ENCODE assay signal across 24 cellular contexts in the genomic region with DNA sequence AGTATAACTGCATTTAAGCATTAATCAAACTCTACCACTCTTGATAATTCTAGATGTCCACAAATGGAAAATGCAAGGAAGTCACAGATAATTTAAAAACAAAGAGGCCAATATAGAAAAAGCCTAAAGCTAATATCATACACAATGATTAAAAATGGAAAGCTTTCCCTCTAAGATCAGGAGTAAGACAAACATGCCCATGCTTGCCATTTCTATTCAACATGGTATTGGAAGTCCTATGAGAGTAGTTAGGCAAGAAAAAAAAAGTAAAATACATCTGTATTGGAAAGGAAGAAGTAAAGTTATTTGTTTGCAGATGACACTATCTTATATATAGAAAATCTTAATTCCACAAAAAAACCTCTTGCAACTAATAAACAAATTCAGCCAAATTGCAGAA.
A peak's percentile ranks its signal among the peaks of the same experiment; 100 is the strongest.
DNase-seq lines count a peak whose midpoint lies in the region; FAIRE-seq and TF ChIP-seq lines count a peak whose summit lies in the region.
"Had no signal": no experiment of that assay in that cellular context is flagged by ENCODE, and none has a peak within 500 bp of the region (broad histone marks: within the 10 kb centered on the region; RNA-seq: fewer than 3 reads in every experiment).

No MANE protein-coding gene starts in this region.

- H3K9me3 ChIP-seq in mammary epithelial cell (replicated peaks; ENCODE audit: insufficient read depth, low read length) (no peaks in the 10 kb centered on the region), breast epithelium (peaks cover 11 to 32% of the 10 kb centered on the region in 2 donors), keratinocyte (ENCODE audit: control insufficient read depth, low read depth, low read length) (no peaks in the 10 kb centered on the region)
- H3K9me3 ChIP-seq: BE2C had no signal

- H3K4me2 ChIP-seq in mammary epithelial cell (ENCODE audit: insufficient read depth, low read depth, low read length) (no peak overlapping the region), keratinocyte (ENCODE audit: control insufficient read depth, extremely low read depth, insufficient read depth, low read depth, low read length) (no peak overlapping the region)
- H3K4me2 ChIP-seq: BLaER1 had no signal

- peaks cover 4% of the 10 kb centered on the region for H3K4me1 ChIP-seq in mammary epithelial cell (ENCODE audit: insufficient read depth, low read length)
- no peaks in the 10 kb centered on the region for H3K4me1 ChIP-seq in breast epithelium
- peaks cover 8% of the 10 kb centered on the region for H3K4me1 ChIP-seq in keratinocyte (ENCODE audit: control insufficient read depth, extremely low read depth, insufficient read depth, low read length)
- H3K4me1 ChIP-seq: BE2C, BLaER1 had no signal

- no peaks in the 10 kb centered on the region for H3K27me3 ChIP-seq in mammary epithelial cell (ENCODE audit: insufficient read depth, low read length)
- no peaks in the 10 kb centered on the region for H3K27me3 ChIP-seq in breast epithelium
- H3K27me3 ChIP-seq in bronchial epithelial cell (ENCODE audit: control insufficient read depth, insufficient read depth, low read length) = no peaks in the 10 kb centered on the region
- no peaks in the 10 kb centered on the region for H3K27me3 ChIP-seq in keratinocyte (ENCODE audit: control insufficient read depth, extremely low read depth, insufficient read depth, low read length)
- H3K27me3 ChIP-seq: BE2C, BLaER1 had no signal

- in situ Hi-C loops in mammary epithelial cell (cut with MboI; ENCODE audit: low sequenced_read_pairs in 2 of 2) = no loop called here

- dilution Hi-C loops in mammary epithelial cell (cut with HindIII; ENCODE audit: low sequenced_read_pairs) (no loop called here), keratinocyte (cut with MboI; ENCODE audit: extremely low pct_ligation_motif_present, low sequenced_read_pairs) (no loop called here)

- no peak for TF ChIP-seq POLR2A in breast epithelium (IDR thresholded peaks at IDR 0.05)

- FAIRE-seq in bronchial epithelial cell (lab: Jason Lieb, UNC) (no peak), keratinocyte (lab: Jason Lieb, UNC) (peak; percentile 9)
- FAIRE-seq: A204.1, GM12878, GM12892, GM18507 had no signal

- no TSS peak for BruUV-seq in mammary epithelial cell (replicated peaks; lab: Mats Ljungman, UMichigan)

- H3K9ac ChIP-seq in mammary epithelial cell (ENCODE audit: insufficient read depth, low read length) = no peak overlapping the region
- H3K9ac ChIP-seq in keratinocyte (ENCODE audit: control insufficient read depth, extremely low read depth, insufficient read depth, low read length) = no peak overlapping the region
- H3K9ac ChIP-seq: BLaER1 had no signal

- CTCF ChIA-PET in mammary epithelial cell (lab: Charles Lee; ENCODE audit: low non-redundant PET) = no interaction called here

- H3K27ac ChIP-seq in mammary epithelial cell (ENCODE audit: insufficient read depth, low read depth, low read length) = no peak overlapping the region
- H3K27ac ChIP-seq in breast epithelium = no peak overlapping the region
- H3K27ac ChIP-seq in keratinocyte (ENCODE audit: control insufficient read depth, insufficient read depth, low read length) = no peak overlapping the region
- H3K27ac ChIP-seq: BLaER1 had no signal

- peak; percentile 31 for DNase-seq in mammary epithelial cell
- DNase-seq in breast epithelium (ENCODE audit: low spot score in 2 of 2) = no peak
- DNase-seq in bronchial epithelial cell (ENCODE audit: low read depth) = peak; percentile 65
- no peak for DNase-seq in keratinocyte (ENCODE audit: low read depth, low spot score)
- DNase-seq in AML-193 (lab: John Stamatoyannopoulos, UW) = no peak
- no peak for DNase-seq in activated CD4-positive, alpha-beta T cell treated with anti-CD3 and anti-CD28 coated beads, Interleukin-2, amount 50 U/mL, for 1 hour
- DNase-seq: 8988T; BE2C; C1 segment of cervical spinal cord; CD4-positive, alpha-beta memory T cell; CD4-positive, CD25-positive, alpha-beta regulatory T cell; CD8-positive, alpha-beta memory T cell; DMS 273 treated with DMSO at 0.1 percent for 48 hours; DMS153; DMS53; DMS79; DND-41; EL; GDM1 had no signal

- no peaks in the 10 kb centered on the region for H3K9me1 ChIP-seq in keratinocyte (ENCODE audit: control insufficient read depth, extremely low read depth, insufficient read depth, low read length)

- intact Hi-C loops in mammary epithelial cell (cut with micrococcal nuclease) (no loop called here), breast epithelium (cut with DNase I; ENCODE audit: low total_unique reads) (no loop called here)

- H3K36me3 ChIP-seq in mammary epithelial cell (ENCODE audit: insufficient read depth, low read length) (no peaks in the 10 kb centered on the region), breast epithelium (no peaks in the 10 kb centered on the region), bronchial epithelial cell (ENCODE audit: control insufficient read depth, insufficient read depth, low read length) (no peaks in the 10 kb centered on the region), keratinocyte (ENCODE audit: control insufficient read depth in 2 of 2, extremely low read depth in 1 of 2, insufficient read depth in 2 of 2, low read length in 2 of 2) (no peaks in the 10 kb centered on the region)
- H3K36me3 ChIP-seq: BE2C, BLaER1 had no signal

- TF ChIP-seq CTCF in mammary epithelial cell (conservative IDR thresholded peaks at IDR 0.05 in 1 of 2, IDR thresholded peaks at IDR 0.05 in 1 of 2; ENCODE audit: extremely low read depth in 1 of 2, insufficient read depth in 1 of 2, low read depth in 1 of 2, low read length in 2 of 2) (no peak), breast epithelium (IDR thresholded peaks at IDR 0.05) (no peak), bronchial epithelial cell (IDR thresholded peaks at IDR 0.05; ENCODE audit: insufficient read depth, low read length, severe bottlenecking) (no peak), keratinocyte (optimal IDR thresholded peaks at IDR 0.05 in 1 of 3, IDR thresholded peaks at IDR 0.05 in 1 of 3, conservative IDR thresholded peaks at IDR 0.05 in 1 of 3; ENCODE audit: extremely low read depth in 1 of 3, insufficient read depth in 2 of 3, low read length in 3 of 3) (no peak)

- H4K20me1 ChIP-seq in mammary epithelial cell (ENCODE audit: insufficient read depth, low read length) = no peaks in the 10 kb centered on the region
- no peaks in the 10 kb centered on the region for H4K20me1 ChIP-seq in keratinocyte (ENCODE audit: control insufficient read depth, extremely low read depth, insufficient read depth, low read length)
- H4K20me1 ChIP-seq: BLaER1 had no signal

- H2AFZ ChIP-seq in mammary epithelial cell (ENCODE audit: low read depth, low read length) (peak overlapping the region; percentile 30), keratinocyte (ENCODE audit: control insufficient read depth, low read length) (no peak overlapping the region)

- no peak overlapping the region for H3K4me3 ChIP-seq in mammary epithelial cell (replicated peaks in 1 of 3; ENCODE audit: insufficient read depth in 1 of 3, low read depth in 2 of 3, low read length in 3 of 3)
- no peak overlapping the region for H3K4me3 ChIP-seq in breast epithelium
- H3K4me3 ChIP-seq in bronchial epithelial cell (ENCODE audit: low read depth, low read length) = no peak overlapping the region
- H3K4me3 ChIP-seq in keratinocyte (ENCODE audit: control insufficient read depth in 2 of 3, extremely low read depth in 1 of 3, insufficient read depth in 2 of 3, low read depth in 1 of 3, low read length in 3 of 3) = no peak overlapping the region
- H3K4me3 ChIP-seq: BLaER1, GM12878 had no signal

- H3K79me2 ChIP-seq in mammary epithelial cell (ENCODE audit: insufficient read depth, low read length) = no peaks in the 10 kb centered on the region
- H3K79me2 ChIP-seq in keratinocyte (ENCODE audit: control insufficient read depth, insufficient read depth, low read length) = no peaks in the 10 kb centered on the region

Comparison
In these comparisons a context has a peak if more than half of its experiments do, and no peak if none do; other contexts are left out.
1. DNase-seq: peak in mammary epithelial cell (single experiment) and bronchial epithelial cell (single experiment); none in breast epithelium (0 of 2), keratinocyte (single experiment), AML-193 (0 of 2) and activated CD4-positive, alpha-beta T cell treated with anti-CD3 and anti-CD28 coated beads, Interleukin-2, amount 50 U/mL, for 1 hour (single experiment).